In the genomic region with DNA sequence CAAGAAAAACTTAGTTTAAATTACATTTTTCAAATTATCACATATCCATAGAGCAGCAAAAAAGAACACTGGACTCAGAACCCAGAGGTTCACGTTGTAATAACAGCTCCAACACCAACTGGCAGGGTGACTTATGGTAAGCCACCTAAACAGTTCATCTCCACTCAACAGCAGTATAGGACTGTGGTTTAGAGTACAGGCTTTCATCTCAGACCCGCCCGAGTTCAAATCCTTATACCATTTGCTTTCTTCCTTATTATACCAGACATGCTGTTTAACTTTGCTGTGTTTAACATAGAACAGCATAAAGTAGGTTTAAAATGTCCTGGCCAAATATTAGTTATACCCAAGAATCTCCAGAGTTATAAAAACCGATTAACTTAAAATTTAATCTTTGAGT, we compare ENCODE assay signal across 30 cellular contexts.
"Had no signal": no experiment of that assay in that cellular context is flagged by ENCODE, and none has a peak within 500 bp of the region (broad histone marks: within the 10 kb centered on the region; RNA-seq: fewer than 3 reads in every experiment).

No MANE protein-coding gene starts in this region.

- DNase-seq: activated CD4-positive, alpha-beta T cell treated with anti-CD3 and anti-CD28 coated beads for 48 hours; activated CD4-positive, alpha-beta T cell treated with anti-CD3 and anti-CD28 coated beads, Interleukin-2, amount 50 U/mL, for 4 hours; activated CD4-positive, CD25-positive, alpha-beta regulatory T cell treated with anti-CD3 and anti-CD28 coated beads, Interleukin-2, amount 50 U/mL, for 72 hours; activated CD8-positive, alpha-beta memory T cell treated with anti-CD3 and anti-CD28 coated beads, Interleukin-2, amount 50 U/mL, for 48 hours; activated CD8-positive, alpha-beta T cell treated with anti-CD3 and anti-CD28 coated beads, Interleukin-2, amount 10 ng/mL, durations not matched to agents 7 days and 5 days; activated effector memory CD4-positive, alpha-beta T cell treated with Interleukin-2 at 50 U/mL for 16 hours; activated naive CD4-positive, alpha-beta T cell; activated T-cell treated with anti-CD3 and anti-CD28 coated beads, Interleukin-2, amount 50 U/mL, for 24 hours; amygdala; MG63; MV-4-11; NCI-H1092 treated with DMSO at 0.1 percent for 48 hours; NCI-H1417 treated with DMSO at 0.1 percent for 48 hours; NCI-H1694; NCI-H2029 treated with DMSO at 0.1 percent for 48 hours; NCI-H345; NCI-H510A; NCI-H526 treated with DMSO at 0.1 percent for 48 hours; Peyer's patch; SHP77; SW 1271 had no signal

- H3K4me1 ChIP-seq: Peyer's patch, SJSA1 had no signal

- H3K36me3 Mint-ChIP-seq: activated naive CD8-positive, alpha-beta T cell had no signal

- H3K4me1 Mint-ChIP-seq: WTC11 had no signal

- H3K4me3 ChIP-seq: cardiac muscle cell, MG63, Peyer's patch, SJSA1 had no signal

- H3K36me3 ChIP-seq: SJSA1 had no signal

- H3K4me3 Mint-ChIP-seq: activated CD8-positive, alpha-beta T cell treated with anti-CD3 and anti-CD28 coated beads, Interleukin-2, amount 10 ng/mL, durations not matched to agents 7 days and 5 days; activated naive CD8-positive, alpha-beta T cell; activated T-cell treated with anti-CD3 and anti-CD28 coated beads, Interleukin-2, amount 50 U/mL, for 24 hours; activated T-helper 1 cell treated with anti-CD3 and anti-CD28 coated beads, Interleukin-12 subunit alpha, Interleukin-12 subunit beta, Interleukin-2, Interleukin-4 antibody, amounts not matched to agents 30 ng/mL and 10 ng/mL and 1 ng/mL, durations not matched to agents 14 hours and 24 hours and 36 hours; brain; T-helper 1 cell treated with Interleukin-12 subunit alpha and Interleukin-12 subunit beta and Interleukin-4 antibody, amounts not matched to agents 30 μg/mL and 1 μg/mL, for 36 hours; WTC11 had no signal

- H3K27me3 Mint-ChIP-seq: activated naive CD8-positive, alpha-beta T cell; activated T-cell treated with anti-CD3 and anti-CD28 coated beads, Interleukin-2, amount 50 U/mL, for 24 hours; brain had no signal

- H3K27ac ChIP-seq: cardiac muscle cell, Peyer's patch, RWPE1, SJSA1 had no signal

- H3K9me3 ChIP-seq: MG63, Peyer's patch, SJSA1 had no signal

- H3K27ac Mint-ChIP-seq: activated CD8-positive, alpha-beta T cell treated with anti-CD3 and anti-CD28 coated beads, Interleukin-2, amount 10 ng/mL, durations not matched to agents 7 days and 5 days; activated naive CD8-positive, alpha-beta T cell; activated T-cell treated with anti-CD3 and anti-CD28 coated beads, Interleukin-2, amount 50 U/mL, for 24 hours; activated T-helper 1 cell treated with anti-CD3 and anti-CD28 coated beads, Interleukin-12 subunit alpha, Interleukin-12 subunit beta, Interleukin-2, Interleukin-4 antibody, amounts not matched to agents 30 ng/mL and 10 ng/mL and 1 ng/mL, durations not matched to agents 14 hours and 24 hours and 36 hours; T-helper 1 cell treated with Interleukin-12 subunit alpha and Interleukin-12 subunit beta and Interleukin-4 antibody, amounts not matched to agents 30 μg/mL and 1 μg/mL, for 36 hours; WTC11 had no signal

- H3K9me3 Mint-ChIP-seq: activated T-cell treated with anti-CD3 and anti-CD28 coated beads, Interleukin-2, amount 50 U/mL, for 24 hours; activated T-helper 1 cell treated with anti-CD3 and anti-CD28 coated beads, Interleukin-12 subunit alpha, Interleukin-12 subunit beta, Interleukin-2, Interleukin-4 antibody, amounts not matched to agents 30 ng/mL and 10 ng/mL and 1 ng/mL, durations not matched to agents 14 hours and 24 hours and 36 hours; brain; T-helper 1 cell treated with Interleukin-12 subunit alpha and Interleukin-12 subunit beta and Interleukin-4 antibody, amounts not matched to agents 30 μg/mL and 1 μg/mL, for 36 hours; WTC11 had no signal

- H3K27me3 ChIP-seq: cardiac muscle cell, MG63, Peyer's patch, SJSA1 had no signal

- ATAC-seq: activated CD8-positive, alpha-beta T cell treated with anti-CD3 and anti-CD28 coated beads, Interleukin-2, amount 10 ng/mL, durations not matched to agents 7 days and 5 days; SK-N-SH treated with all-trans-retinoic acid at 6 μM for 48 hours; WTC11 had no signal
